ENCODE assay signal across 8 cellular contexts in the genomic region with DNA sequence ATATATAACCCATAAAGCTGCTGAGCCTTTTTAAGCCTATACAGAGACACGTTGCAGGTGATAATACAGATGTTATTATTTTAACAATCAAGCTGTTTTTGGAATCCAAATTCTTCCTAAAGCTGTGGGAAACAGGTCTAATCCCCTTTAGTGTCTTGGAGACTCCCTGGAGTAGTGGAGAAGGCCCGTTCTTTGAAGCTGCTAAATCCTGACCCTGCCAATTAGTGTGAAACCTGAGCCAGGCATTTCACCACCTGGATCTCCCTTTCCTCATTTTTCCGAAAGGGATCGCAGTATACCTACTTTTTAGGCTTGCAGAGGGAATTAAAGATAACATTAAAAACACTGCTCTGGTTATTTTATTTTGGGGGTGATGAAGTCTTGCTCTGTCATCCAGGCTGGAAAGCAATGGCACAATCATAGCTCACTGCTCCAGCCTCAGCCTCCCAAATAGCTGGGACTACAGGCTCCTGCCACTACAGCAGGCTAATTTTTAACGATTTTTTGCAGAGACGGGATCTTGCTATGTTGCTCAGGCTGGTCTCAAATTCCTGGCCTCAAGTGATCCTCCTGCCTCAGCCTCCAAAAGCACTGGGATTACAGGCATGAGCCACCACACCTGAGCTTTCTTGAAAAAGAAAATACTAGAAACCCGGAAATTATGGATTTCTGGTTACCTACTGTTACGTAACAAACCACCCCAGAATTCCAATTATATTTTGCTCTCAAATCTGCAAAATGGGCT. TPM values are rescaled to one million over a fixed set of nuclear protein-coding genes. Genes with fewer than 3 reads are reported as not detected.
A peak's percentile ranks its signal among the peaks of the same experiment; 100 is the strongest.
DNase-seq lines count a peak whose midpoint lies in the region; ATAC-seq and TF ChIP-seq lines count a peak whose summit lies in the region.

No MANE protein-coding gene starts in this region.

- H3K9me3 Mint-ChIP-seq in activated naive CD8-positive, alpha-beta T cell treated with anti-CD3 and anti-CD28 coated beads, Interleukin-2, amount 50 U/mL, for 24 hours, result no peaks in the 10 kb centered on the region
- H3K9me3 Mint-ChIP-seq in memory B cell, result no peaks in the 10 kb centered on the region

- H3K27ac Mint-ChIP-seq in activated naive CD8-positive, alpha-beta T cell treated with anti-CD3 and anti-CD28 coated beads, Interleukin-2, amount 50 U/mL, for 24 hours, result peak overlapping the region; percentile 96
- H3K27ac Mint-ChIP-seq in memory B cell, result peak overlapping the region; percentile 96

- H3K27me3 ChIP-seq in right atrium auricular region (no peaks in the 10 kb centered on the region), uterus (no peaks in the 10 kb centered on the region)

- peak overlapping the region; percentile 90 for H3K4me3 Mint-ChIP-seq in activated naive CD8-positive, alpha-beta T cell treated with anti-CD3 and anti-CD28 coated beads, Interleukin-2, amount 50 U/mL, for 24 hours
- peak overlapping the region; percentile 14 for H3K4me3 Mint-ChIP-seq in memory B cell

- H3K4me1 ChIP-seq in right atrium auricular region, result peaks cover 0 to 36% of the 10 kb centered on the region in 2 donors
- peaks cover 0 to 3% of the 10 kb centered on the region in 2 donors for H3K4me1 ChIP-seq in uterus

- H3K27ac ChIP-seq in right atrium auricular region (peak overlapping the region; percentile 94 to 97), uterus (peak overlapping the region; percentile 91 to 95)

- no peaks in the 10 kb centered on the region for H3K27me3 Mint-ChIP-seq in activated naive CD8-positive, alpha-beta T cell treated with anti-CD3 and anti-CD28 coated beads, Interleukin-2, amount 50 U/mL, for 24 hours
- no peaks in the 10 kb centered on the region for H3K27me3 Mint-ChIP-seq in memory B cell

- H3K4me3 ChIP-seq in right atrium auricular region, result peak overlapping the region in 1 of 2 donors; percentile 80
- no peak overlapping the region for H3K4me3 ChIP-seq in uterus

- intact Hi-C loops in left ventricle myocardium superior (cut with micrococcal nuclease) (no loop called here), uterus (cut with DNase I; ENCODE audit: low total_unique reads) (no loop called here)

- peaks cover 62% of the 10 kb centered on the region for H3K4me1 Mint-ChIP-seq in activated naive CD8-positive, alpha-beta T cell treated with anti-CD3 and anti-CD28 coated beads, Interleukin-2, amount 50 U/mL, for 24 hours
- H3K4me1 Mint-ChIP-seq in memory B cell, result peaks cover 18% of the 10 kb centered on the region

- ATAC-seq in left ventricle myocardium superior (no peak), memory B cell (ENCODE audit: low read depth) (no peak)
- no peak for ATAC-seq in activated naive CD8-positive, alpha-beta T cell treated with anti-CD3 and anti-CD28 coated beads, Interleukin-2, amount 50 U/mL, for 24 hours

- no peaks in the 10 kb centered on the region for H3K9me3 ChIP-seq in right atrium auricular region
- H3K9me3 ChIP-seq in uterus, result no peaks in the 10 kb centered on the region

- no peak for TF ChIP-seq POLR2A in uterus (IDR thresholded peaks at IDR 0.05)

- DNase-seq in right atrium auricular region (ENCODE audit: low spot score) (no peak), left ventricle myocardium superior (no peak), memory B cell (ENCODE audit: low spot score in 2 of 2) (no peak), uterus (no peak), T1000 (lab: John Stamatoyannopoulos, UW) (no peak), GF-D8 (lab: John Stamatoyannopoulos, UW) (no peak), NCI-H1930 (lab: John Stamatoyannopoulos, UW) (no peak)
- no peak for DNase-seq in activated naive CD8-positive, alpha-beta T cell treated with anti-CD3 and anti-CD28 coated beads, Interleukin-2, amount 50 U/mL, for 24 hours

- H3K36me3 Mint-ChIP-seq in activated naive CD8-positive, alpha-beta T cell treated with anti-CD3 and anti-CD28 coated beads, Interleukin-2, amount 50 U/mL, for 24 hours (ENCODE audit: low read depth), result peaks cover 21% of the 10 kb centered on the region
- H3K36me3 Mint-ChIP-seq in memory B cell, result no peaks in the 10 kb centered on the region

- no peak for TF ChIP-seq CTCF in right atrium auricular region (IDR thresholded peaks at IDR 0.05)
- no peak for TF ChIP-seq CTCF in uterus (IDR thresholded peaks at IDR 0.05)

- H3K36me3 ChIP-seq in right atrium auricular region (peaks cover 6% of the 10 kb centered on the region), uterus (no peaks in the 10 kb centered on the region)

RNA-seq across cellular contexts. Expression of a gene that starts 1.7 kb away (rescaled TPM):
- total RNA-seq in right atrium auricular region (10 to 100 TPM in 1 of 2 donors, 1 to 10 TPM in 1; 9.0 to 14.6 TPM), left ventricle myocardium superior (26.8 TPM), uterus (10 to 100 TPM; 19.0 to 95.8 (median 47.3) TPM)

RNA-seq across cellular contexts. Expression of a gene that starts 4.9 kb away (rescaled TPM):
- total RNA-seq in right atrium auricular region, result 1 to 10 TPM; 6.5 to 6.8 TPM
- total RNA-seq in left ventricle myocardium superior, result 8.8 TPM
- total RNA-seq in uterus, result 10 to 100 TPM; 10.2 to 44.1 (median 33.3) TPM
